In genomic region chr20:49866051-49866450, GRCh38 we compare ENCODE assay signal across 19 cellular contexts. TPM values are rescaled to one million over a fixed set of nuclear protein-coding genes. Genes with fewer than 3 reads are reported as not detected.
A peak's percentile ranks its signal among the peaks of the same experiment; 100 is the strongest.
DNase-seq lines count a peak whose midpoint lies in the region; ATAC-seq, FAIRE-seq and TF ChIP-seq lines count a peak whose summit lies in the region.
"Had no signal": no experiment of that assay in that cellular context is flagged by ENCODE, and none has a peak within 500 bp of the region (broad histone marks: within the 10 kb centered on the region; RNA-seq: fewer than 3 reads in every experiment).

No MANE protein-coding gene starts in this region.

- POLR2A ChIA-PET in HEK293T (lab: Yijun Ruan, JAX), result no interaction called here

- CTCF ChIA-PET in HEK293T (lab: Yijun Ruan, JAX), result no interaction called here

- H3K4me1 Mint-ChIP-seq in activated T-cell treated with anti-CD3 and anti-CD28 coated beads, Interleukin-2, amount 50 U/mL, for 24 hours (ENCODE audit: low read depth), result peaks cover 11% of the 10 kb centered on the region

- H3K4me3 Mint-ChIP-seq in activated T-cell treated with anti-CD3 and anti-CD28 coated beads, Interleukin-2, amount 50 U/mL, for 24 hours, result no peak overlapping the region
- H3K4me3 Mint-ChIP-seq: naive thymus-derived CD4-positive, alpha-beta T cell had no signal

- peaks cover 73% of the 10 kb centered on the region for H3K36me3 Mint-ChIP-seq in activated T-cell treated with anti-CD3 and anti-CD28 coated beads, Interleukin-2, amount 50 U/mL, for 24 hours (ENCODE audit: low read depth)

- FAIRE-seq in GM12891 (lab: Jason Lieb, UNC), result no peak
- FAIRE-seq: A549 had no signal

- no peaks in the 10 kb centered on the region for H3K27me3 Mint-ChIP-seq in activated T-cell treated with anti-CD3 and anti-CD28 coated beads, Interleukin-2, amount 50 U/mL, for 24 hours
- H3K27me3 Mint-ChIP-seq: naive thymus-derived CD4-positive, alpha-beta T cell had no signal

- ATAC-seq in HG02938 (IDR thresholded peaks at IDR 0.05; ENCODE audit: unreplicated experiment), result no peak
- ATAC-seq: A549; HCT116; naive thymus-derived CD4-positive, alpha-beta T cell had no signal

- H3K27ac Mint-ChIP-seq in activated T-cell treated with anti-CD3 and anti-CD28 coated beads, Interleukin-2, amount 50 U/mL, for 24 hours, result peak overlapping the region; percentile 50

- no peak for TF ChIP-seq POLR2A in GM12891 (IDR thresholded peaks at IDR 0.05; ENCODE audit: low read depth, low read length)

- H3K9me3 Mint-ChIP-seq in activated T-cell treated with anti-CD3 and anti-CD28 coated beads, Interleukin-2, amount 50 U/mL, for 24 hours, result no peaks in the 10 kb centered on the region
- H3K9me3 Mint-ChIP-seq: naive thymus-derived CD4-positive, alpha-beta T cell had no signal

- DNase-seq in activated T-cell treated with anti-CD3 and anti-CD28 coated beads, Interleukin-2, amount 50 U/mL, for 24 hours, result no peak
- DNase-seq in activated T-cell treated with anti-CD3 and anti-CD28 coated beads for 4 hours, result no peak
- DNase-seq in amniotic epithelial cell (ENCODE audit: low read depth), result peak; percentile 93
- peak; percentile 97 for DNase-seq in iris pigment epithelial cell (ENCODE audit: low read depth)
- no peak for DNase-seq in HEK293T (ENCODE audit: extremely low spot score)
- DNase-seq in activated CD4-positive, alpha-beta T cell treated with anti-CD3 and anti-CD28 coated beads, Interleukin-2, amount 50 U/mL, for 1 hour, result no peak
- no peak for DNase-seq in GM12891 (ENCODE audit: insufficient read length, low spot score)
- DNase-seq: Calu3; hypothalamus; Karpas-422; naive thymus-derived CD4-positive, alpha-beta T cell; NCI-H1417; NCI-H446 treated with DMSO at 0.1 percent for 48 hours; OCI-M1; stimulated activated CD4-positive, alpha-beta T cell treated with anti-CD3 and anti-CD28 coated beads, Interleukin-2, amount 100 ng/mL, for 24 hours; upper lobe of left lung had no signal

TF ChIP-seq in HEK293T, 16 proteins besides CTCF, POLR2A, EP300 and RAD21:
- no peak for TF ChIP-seq ZNF384 (IDR thresholded peaks at IDR 0.05)
- no peak for TF ChIP-seq SP1 (IDR thresholded peaks at IDR 0.05)
- TF ChIP-seq FOXK2 (IDR thresholded peaks at IDR 0.05), result no peak
- TF ChIP-seq FOXM1 (IDR thresholded peaks at IDR 0.05; ENCODE audit: borderline replicate concordance), result no peak
- TF ChIP-seq PKNOX1 (IDR thresholded peaks at IDR 0.05), result no peak
- no peak for TF ChIP-seq SUZ12 (IDR thresholded peaks at IDR 0.05)
- TF ChIP-seq NFRKB (IDR thresholded peaks at IDR 0.05), result no peak
- no peak for TF ChIP-seq BHLHE40 (IDR thresholded peaks at IDR 0.05; ENCODE audit: borderline replicate concordance)
- no peak for TF ChIP-seq ELF4 (IDR thresholded peaks at IDR 0.05)
- no peak for TF ChIP-seq LEF1 (IDR thresholded peaks at IDR 0.05; ENCODE audit: borderline replicate concordance)
- no peak for TF ChIP-seq FOXA1 (IDR thresholded peaks at IDR 0.05)
- no peak for TF ChIP-seq ARNT (IDR thresholded peaks at IDR 0.05)
- no peak for TF ChIP-seq TARDBP (IDR thresholded peaks at IDR 0.05)
- no peak for TF ChIP-seq CTBP1 (IDR thresholded peaks at IDR 0.05; ENCODE audit: borderline replicate concordance)
- TF ChIP-seq L3MBTL2 (conservative IDR thresholded peaks at IDR 0.05), result no peak

TF ChIP-seq in GM12891, 5 proteins besides CTCF, POLR2A, EP300 and RAD21:
- no peak for TF ChIP-seq TAF1 (IDR thresholded peaks at IDR 0.05; ENCODE audit: low read depth, low read length)
- no peak for TF ChIP-seq SPI1 (IDR thresholded peaks at IDR 0.05; ENCODE audit: low read depth, low read length)
- no peak for TF ChIP-seq POLR2AphosphoS5 (IDR thresholded peaks at IDR 0.05; ENCODE audit: low read depth, low read length)
- no peak for TF ChIP-seq POU2F2 (IDR thresholded peaks at IDR 0.05; ENCODE audit: low read depth, low read length)
- TF ChIP-seq PAX5 (IDR thresholded peaks at IDR 0.05; ENCODE audit: insufficient read depth, low read length, severe bottlenecking), result no peak

RNA-seq across cellular contexts. Expression of gene SPATA2, which starts 49.3 kb away (rescaled TPM):
- 5.6 TPM for polyA plus RNA-seq in GM12891 (2012; ENCODE audit: low read depth, missing spikeins)

RNA-seq across cellular contexts. Expression of gene SLC9A8, which starts 53.4 kb away (rescaled TPM):
- polyA plus RNA-seq in GM12891 (2012; ENCODE audit: low read depth, missing spikeins), result 5.8 TPM

Comparison
In these comparisons a context has a peak if more than half of its experiments do, and no peak if none do; other contexts are left out.
1. DNase-seq: peak in amniotic epithelial cell (single experiment) and iris pigment epithelial cell (single experiment); none in activated T-cell treated with anti-CD3 and anti-CD28 coated beads, Interleukin-2, amount 50 U/mL, for 24 hours (single experiment), activated T-cell treated with anti-CD3 and anti-CD28 coated beads for 4 hours (single experiment), HEK293T (single experiment), activated CD4-positive, alpha-beta T cell treated with anti-CD3 and anti-CD28 coated beads, Interleukin-2, amount 50 U/mL, for 1 hour (single experiment) and GM12891 (single experiment).